Comparison of ENCODE assay signal across 21 cellular contexts in the genomic region with DNA sequence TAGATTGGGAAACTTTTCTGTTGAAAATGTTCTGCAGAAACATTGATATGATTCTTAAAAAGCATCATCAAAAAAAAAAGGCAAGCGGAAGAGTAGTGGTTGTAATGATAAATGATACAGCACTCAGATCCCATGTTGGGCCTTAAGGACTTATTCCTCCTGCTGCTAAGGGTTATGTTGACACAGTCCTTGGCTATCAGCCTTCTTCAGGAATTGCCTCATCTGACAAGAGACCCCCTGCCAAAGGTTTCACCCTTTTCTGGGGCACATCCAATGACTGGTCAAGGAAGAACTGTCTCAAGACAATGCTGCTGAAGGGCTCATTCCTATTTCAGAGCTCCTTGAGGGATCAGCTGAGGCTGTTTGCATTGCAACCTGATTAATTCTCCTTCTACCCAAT. TPM values are rescaled to one million over a fixed set of nuclear protein-coding genes. Genes with fewer than 3 reads are reported as not detected.
"Had no signal": no experiment of that assay in that cellular context is flagged by ENCODE, and none has a peak within 500 bp of the region (broad histone marks: within the 10 kb centered on the region; RNA-seq: fewer than 3 reads in every experiment).

No MANE protein-coding gene starts in this region.

- ATAC-seq: HepG2 had no signal

- H3K4me3 ChIP-seq: MG63 had no signal

- H3K9me3 ChIP-seq: MG63, SK-N-SH had no signal

- H3K36me3 ChIP-seq: MG63 had no signal

- H3K27me3 ChIP-seq: MG63 had no signal

- DNase-seq: IMR-90, Karpas-422, KG1, MG63, NCI-H1092, NCI-H1105 treated with DMSO at 0.1 percent for 48 hours, NCI-H1417 treated with DMSO at 0.1 percent for 48 hours, NCI-H146, NCI-H1694 treated with DMSO at 0.1 percent for 48 hours, NCI-H1930, NCI-H2081, NCI-H2107, NCI-H2227 treated with DMSO at 0.1 percent for 48 hours, NCI-H524 treated with DMSO at 0.1 percent for 48 hours, NCI-H69, NCI-H774, RPMI8226, SHP77, SK-N-SH had no signal

RNA-seq across cellular contexts. Expression of gene MAMDC2, which starts 44.3 kb away (rescaled TPM):
- total RNA-seq: HepG2, NCI-H460 had no signal
- polyA plus RNA-seq: HepG2, SK-N-SH had no signal
